In the genomic region with DNA sequence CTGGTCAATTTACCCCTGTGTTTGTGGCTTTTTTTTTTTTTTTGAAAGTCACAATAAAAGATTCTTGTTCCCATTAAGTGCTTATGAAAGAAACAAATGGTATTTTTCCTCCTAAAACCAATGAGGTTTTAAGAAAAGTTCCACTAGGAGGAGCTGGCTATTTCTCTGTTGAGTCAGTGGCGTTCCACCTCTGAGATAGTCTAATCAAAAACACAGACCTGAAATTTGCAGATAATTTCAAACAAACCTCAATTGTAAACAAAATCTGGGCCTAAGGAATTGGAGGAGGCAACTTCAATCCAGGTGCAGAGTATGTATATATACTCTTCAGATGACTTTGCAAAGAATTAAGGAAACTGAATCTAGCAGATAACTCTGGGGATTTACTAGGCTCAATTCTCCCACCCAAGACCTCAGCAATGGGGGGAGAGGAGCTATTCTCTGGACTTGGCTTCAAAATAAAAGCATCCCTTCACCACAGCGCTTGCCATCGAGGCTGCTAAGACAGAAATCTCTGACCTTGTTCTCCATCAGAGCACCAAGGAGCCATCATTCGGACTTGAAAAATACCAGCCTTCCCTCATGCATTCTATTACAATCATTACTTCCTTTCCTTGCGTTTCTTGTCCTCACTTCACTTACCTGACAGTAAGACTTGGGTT, we compare ENCODE assay signal across 9 cellular contexts. TPM values are rescaled to one million over a fixed set of nuclear protein-coding genes. Genes with fewer than 3 reads are reported as not detected.
DNase-seq lines count a peak whose midpoint lies in the region; ATAC-seq and TF ChIP-seq lines count a peak whose summit lies in the region.
"Had no signal": no experiment of that assay in that cellular context is flagged by ENCODE, and none has a peak within 500 bp of the region (broad histone marks: within the 10 kb centered on the region; RNA-seq: fewer than 3 reads in every experiment).

No MANE protein-coding gene starts in this region.

- intact Hi-C loops in HCT116 (cut with micrococcal nuclease): no loop called here

- H3K27ac ChIP-seq in AG04450 (ENCODE audit: low read depth, low read length) (no peak overlapping the region), HCT116 (ENCODE audit: low read depth, low read length) (no peak overlapping the region)
- H3K27ac ChIP-seq: skin epidermis had no signal

- peak; percentile 45 for DNase-seq in AG04450 (ENCODE audit: low read depth, low spot score)
- DNase-seq in HCT116 (ENCODE audit: low read depth, low spot score): no peak
- DNase-seq in adipocyte (ENCODE audit: low read depth): peak; percentile 82
- DNase-seq in kidney epithelial cell (ENCODE audit: low read depth): no peak
- no peak for DNase-seq in mucosa of gallbladder (ENCODE audit: low spot score)
- no peak for DNase-seq in NOMO-1 treated with dmso at 0.1 percent for 144 hours (lab: John Stamatoyannopoulos, UW; ENCODE audit: unreplicated experiment)

- no peak overlapping the region for H3K4me3 ChIP-seq in AG04450 (ENCODE audit: low read depth, low read length)
- H3K4me3 ChIP-seq in HCT116 (replicated peaks in 1 of 2; ENCODE audit: low read depth in 1 of 2, low read length in 2 of 2): no peak overlapping the region
- H3K4me3 ChIP-seq in adipocyte (ENCODE audit: low read length): no peak overlapping the region
- H3K4me3 ChIP-seq in kidney epithelial cell (ENCODE audit: low read depth, low read length): no peak overlapping the region
- H3K4me3 ChIP-seq: skin epidermis had no signal

- BruUV-seq in HCT116 (replicated peaks; lab: Mats Ljungman, UMichigan): no TSS peak

- H3K79me2 ChIP-seq in HCT116 (ENCODE audit: insufficient read depth, low read length): peaks cover 4% of the 10 kb centered on the region; the same call in 1 of the 2 replicates

- no peaks in the 10 kb centered on the region for H3K9me2 ChIP-seq in HCT116 (ENCODE audit: insufficient read depth)

- CTCF ChIA-PET in AG04450 (lab: Charles Lee) (interaction anchor here (0.5 to 2.1 kb wide), 25 partner anchors 8 to 1402 kb away, joined by 3 to 12 read pairs (median 4); no protein-coding TSS in a partner anchor), HCT116 (lab: Charles Lee) (interaction anchor here (0.6 kb wide), 1 partner anchor 71 kb away, joined by 4 read pairs; no protein-coding TSS in a partner anchor)

- no peaks in the 10 kb centered on the region for H4K20me1 ChIP-seq in HCT116 (ENCODE audit: insufficient read depth)

- no peak for TF ChIP-seq POLR2A in HCT116 (IDR thresholded peaks at IDR 0.05; ENCODE audit: borderline replicate concordance, extremely low read depth, insufficient read depth, insufficient read length)

- H3K36me3 ChIP-seq in HCT116 (ENCODE audit: control insufficient read depth in 1 of 2, insufficient read depth in 2 of 2, low read length in 2 of 2) (no peaks in the 10 kb centered on the region), adipocyte (ENCODE audit: control insufficient read depth, insufficient read depth, low read length, severe bottlenecking) (no peaks in the 10 kb centered on the region), kidney epithelial cell (ENCODE audit: control insufficient read depth, insufficient read depth, low read length) (no peaks in the 10 kb centered on the region)

- no peak overlapping the region for H3K4me2 ChIP-seq in HCT116 (ENCODE audit: low read length)

- H3K27me3 ChIP-seq in AG04450 (ENCODE audit: control insufficient read depth, insufficient read depth, low read length) (no peaks in the 10 kb centered on the region), HCT116 (ENCODE audit: insufficient read depth, low read length) (no peaks in the 10 kb centered on the region), adipocyte (replicated peaks; ENCODE audit: control insufficient read depth, insufficient read depth, low read length) (no peaks in the 10 kb centered on the region), kidney epithelial cell (ENCODE audit: control insufficient read depth, insufficient read depth, low read length) (no peaks in the 10 kb centered on the region)

- H3K9ac ChIP-seq in HCT116 (ENCODE audit: low read length) (no peak overlapping the region), adipocyte (ENCODE audit: low read length) (peak overlapping the region; percentile 8)

- H3K9me3 ChIP-seq in AG04450 (ENCODE audit: control insufficient read depth, insufficient read depth, low read length): no peaks in the 10 kb centered on the region
- no peaks in the 10 kb centered on the region for H3K9me3 ChIP-seq in HCT116 (ENCODE audit: control insufficient read depth in 1 of 2, insufficient read depth in 1 of 2, low read depth in 1 of 2, low read length in 2 of 2)
- no peaks in the 10 kb centered on the region for H3K9me3 ChIP-seq in adipocyte (ENCODE audit: control insufficient read depth, low read length)

- no peak for ATAC-seq in HCT116
- ATAC-seq in GM19328 (IDR thresholded peaks at IDR 0.05; ENCODE audit: unreplicated experiment): no peak
- no peak for ATAC-seq in GM21526 (IDR thresholded peaks at IDR 0.05; ENCODE audit: low FRiP score, unreplicated experiment)

- H2AFZ ChIP-seq in HCT116 (ENCODE audit: low read depth, low read length, poor library complexity, severe bottlenecking): no peak overlapping the region

- TF ChIP-seq RAD21 in HCT116 (IDR thresholded peaks at IDR 0.05; ENCODE audit: low read depth): peak; percentile 58

- no peaks in the 10 kb centered on the region for H3K4me1 ChIP-seq in HCT116 (ENCODE audit: control insufficient read depth in 1 of 2, insufficient read depth in 2 of 2, low read length in 2 of 2)
- H3K4me1 ChIP-seq in adipocyte (ENCODE audit: control insufficient read depth, insufficient read depth, low read length): peaks cover 8% of the 10 kb centered on the region

- POLR2A ChIA-PET in AG04450 (lab: Yijun Ruan, JAX) (interaction anchor here (0.7 kb wide), 1 partner anchor 52 kb away, joined by 6 read pairs; a partner anchor contains a TSS), HCT116 (lab: Charles Lee) (no interaction called here)

- TF ChIP-seq CTCF in AG04450 (IDR thresholded peaks at IDR 0.05; ENCODE audit: low read depth, low read length): peak; percentile 68
- TF ChIP-seq CTCF in HCT116 (IDR thresholded peaks at IDR 0.05 in 2 of 3, conservative IDR thresholded peaks at IDR 0.05 in 1 of 3; ENCODE audit: borderline replicate concordance in 1 of 3, insufficient read depth in 1 of 3, low read depth in 2 of 3, low read length in 2 of 3): peak; percentile 20 to 32 (median 25); a peak in 4 of 6 replicates
- peak; percentile 51 for TF ChIP-seq CTCF in kidney epithelial cell (IDR thresholded peaks at IDR 0.05; ENCODE audit: insufficient read depth, low read length, poor library complexity, severe bottlenecking)

- RAD21 ChIA-PET in HCT116 (lab: Charles Lee; ENCODE audit: low non-redundant PET in 1 of 2, low total read pairs in 2 of 2, uncharacterized antibody in 2 of 2, unreplicated experiment in 2 of 2): no interaction called here

TF ChIP-seq in HCT116, 20 proteins besides CTCF, POLR2A, EP300 and RAD21 (continues in another document):
- TF ChIP-seq YY1 (IDR thresholded peaks at IDR 0.05; ENCODE audit: extremely low read depth, insufficient replicate concordance, low read depth, low read length) (no peak), SRF (IDR thresholded peaks at IDR 0.05; ENCODE audit: low read depth) (no peak), EZH2phosphoT487 (IDR thresholded peaks at IDR 0.05; ENCODE audit: borderline replicate concordance) (no peak), ZNF274 (IDR thresholded peaks at IDR 0.05; ENCODE audit: low read depth, low read length) (no peak), TCF7L2 (IDR thresholded peaks at IDR 0.05; ENCODE audit: borderline replicate concordance, extremely low read depth, insufficient read depth, insufficient read length) (no peak), EZH2 (IDR thresholded peaks at IDR 0.05) (no peak), SIN3A (IDR thresholded peaks at IDR 0.05; ENCODE audit: low read depth) (no peak), JUND (IDR thresholded peaks at IDR 0.05) (no peak), SP1 (IDR thresholded peaks at IDR 0.05; ENCODE audit: low read depth) (no peak), ZFX (IDR thresholded peaks at IDR 0.05) (no peak), CBX3 (IDR thresholded peaks at IDR 0.05; ENCODE audit: low read depth) (no peak), POLR2AphosphoS5 (IDR thresholded peaks at IDR 0.05; ENCODE audit: low read depth, low read length) (no peak), CEBPB (IDR thresholded peaks at IDR 0.05; ENCODE audit: low read depth) (no peak), FOSL1 (IDR thresholded peaks at IDR 0.05; ENCODE audit: low read depth) (no peak), EGR1 (IDR thresholded peaks at IDR 0.05; ENCODE audit: low read depth) (no peak)
- TF ChIP-seq, protein P1, sequence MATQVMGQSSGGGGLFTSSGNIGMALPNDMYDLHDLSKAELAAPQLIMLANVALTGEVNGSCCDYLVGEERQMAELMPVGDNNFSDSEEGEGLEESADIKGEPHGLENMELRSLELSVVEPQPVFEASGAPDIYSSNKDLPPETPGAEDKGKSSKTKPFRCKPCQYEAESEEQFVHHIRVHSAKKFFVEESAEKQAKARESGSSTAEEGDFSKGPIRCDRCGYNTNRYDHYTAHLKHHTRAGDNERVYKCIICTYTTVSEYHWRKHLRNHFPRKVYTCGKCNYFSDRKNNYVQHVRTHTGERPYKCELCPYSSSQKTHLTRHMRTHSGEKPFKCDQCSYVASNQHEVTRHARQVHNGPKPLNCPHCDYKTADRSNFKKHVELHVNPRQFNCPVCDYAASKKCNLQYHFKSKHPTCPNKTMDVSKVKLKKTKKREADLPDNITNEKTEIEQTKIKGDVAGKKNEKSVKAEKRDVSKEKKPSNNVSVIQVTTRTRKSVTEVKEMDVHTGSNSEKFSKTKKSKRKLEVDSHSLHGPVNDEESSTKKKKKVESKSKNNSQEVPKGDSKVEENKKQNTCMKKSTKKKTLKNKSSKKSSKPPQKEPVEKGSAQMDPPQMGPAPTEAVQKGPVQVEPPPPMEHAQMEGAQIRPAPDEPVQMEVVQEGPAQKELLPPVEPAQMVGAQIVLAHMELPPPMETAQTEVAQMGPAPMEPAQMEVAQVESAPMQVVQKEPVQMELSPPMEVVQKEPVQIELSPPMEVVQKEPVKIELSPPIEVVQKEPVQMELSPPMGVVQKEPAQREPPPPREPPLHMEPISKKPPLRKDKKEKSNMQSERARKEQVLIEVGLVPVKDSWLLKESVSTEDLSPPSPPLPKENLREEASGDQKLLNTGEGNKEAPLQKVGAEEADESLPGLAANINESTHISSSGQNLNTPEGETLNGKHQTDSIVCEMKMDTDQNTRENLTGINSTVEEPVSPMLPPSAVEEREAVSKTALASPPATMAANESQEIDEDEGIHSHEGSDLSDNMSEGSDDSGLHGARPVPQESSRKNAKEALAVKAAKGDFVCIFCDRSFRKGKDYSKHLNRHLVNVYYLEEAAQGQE (IDR thresholded peaks at IDR 0.05; ENCODE audit: low read depth): no peak

RNA-seq across cellular contexts. Expression of a gene that starts 52.4 kb away (rescaled TPM):
- polyA plus RNA-seq in AG04450 (2011; rRNA removed): 8.3 and 10.8 TPM in 2 replicates
- polyA minus RNA-seq in AG04450 (2011; rRNA and poly(A)+ RNA removed): 11.1 and 11.5 TPM in 2 replicates
- total RNA-seq in HCT116 (2021; ENCODE audit: unreplicated experiment) (19.4 TPM), kidney epithelial cell (6.1 and 7.0 TPM in 2 replicates), mucosa of gallbladder (18.9 TPM)
- 7.0 and 9.4 TPM in 2 replicates for polyA plus RNA-seq in HCT116 (2012)

Comparison
In these comparisons a context has a peak if more than half of its experiments do, and no peak if none do; other contexts are left out.
1. DNase-seq: peak in AG04450 (single experiment) and adipocyte (single experiment); none in HCT116 (single experiment), kidney epithelial cell (single experiment), mucosa of gallbladder (single experiment) and NOMO-1 treated with dmso at 0.1 percent for 144 hours (single experiment).
2. Peak in every context shown above with its lines, with median percentiles within 50 percentile points of each other: CTCF ChIP-seq.